1 cellular context compared by ENCODE assay signal in genomic region chr10:97683556-97684357, GRCh38.
TF ChIP-seq lines count a peak whose summit lies in the region.

No MANE protein-coding gene starts in this region.

TF ChIP-seq in HEK293, 187 proteins besides CTCF, POLR2A, EP300 and RAD21 (continued from another document):
- no peak for TF ChIP-seq PRDM10 (tag by site-specific recombination; IDR thresholded peaks at IDR 0.05)
- TF ChIP-seq ZNF645 (tag by site-specific recombination; IDR thresholded peaks at IDR 0.05): no peak
- TF ChIP-seq ZNF366 (tag by site-specific recombination; conservative IDR thresholded peaks at IDR 0.05): peak; percentile 42
- TF ChIP-seq WT1 (tag by site-specific recombination; IDR thresholded peaks at IDR 0.05): 0 out of 2 replicates have a peak, but pooled peaks have one; percentile 11
- TF ChIP-seq ZFP3 (tag by site-specific recombination; IDR thresholded peaks at IDR 0.05; ENCODE audit: low read depth): no peak
- TF ChIP-seq ZNF792 (tag by site-specific recombination; IDR thresholded peaks at IDR 0.05): no peak
- TF ChIP-seq ZNF341 (tag by site-specific recombination; IDR thresholded peaks at IDR 0.05; ENCODE audit: low read depth): peak; percentile 48
- no peak for TF ChIP-seq ZNF48 (tag by site-specific recombination; IDR thresholded peaks at IDR 0.05)
- TF ChIP-seq ZNF138 (tag by site-specific recombination; IDR thresholded peaks at IDR 0.05; ENCODE audit: borderline replicate concordance): no peak
- no peak for TF ChIP-seq ZNF548 (tag by site-specific recombination; IDR thresholded peaks at IDR 0.05)
- no peak for TF ChIP-seq ZNF223 (tag by site-specific recombination; IDR thresholded peaks at IDR 0.05)
- TF ChIP-seq ZFP69B (tag by site-specific recombination; IDR thresholded peaks at IDR 0.05): 0 out of 2 replicates have a peak, but pooled peaks have one; percentile 20
- no peak for TF ChIP-seq ZNF76 (tag by site-specific recombination; IDR thresholded peaks at IDR 0.05; ENCODE audit: borderline replicate concordance, low read depth)
- peak; percentile 36; the same call in 1 of the 2 replicates for TF ChIP-seq ZBTB20 (tag by site-specific recombination; IDR thresholded peaks at IDR 0.05)
- TF ChIP-seq ZNF114 (tag by site-specific recombination; IDR thresholded peaks at IDR 0.05): no peak
- no peak; the same call in none of the 2 replicates for TF ChIP-seq ZNF600 (tag by site-specific recombination; IDR thresholded peaks at IDR 0.05)
- TF ChIP-seq PATZ1 (tag by site-specific recombination; IDR thresholded peaks at IDR 0.05): peak; percentile 8; the same call in 1 of the 2 replicates
- peak; percentile 23; the same call in 1 of the 2 replicates for TF ChIP-seq GLIS1 (tag by site-specific recombination; IDR thresholded peaks at IDR 0.05)
- TF ChIP-seq ZNF155 (tag by site-specific recombination; IDR thresholded peaks at IDR 0.05): no peak
- no peak for TF ChIP-seq PRDM2 (tag by site-specific recombination; IDR thresholded peaks at IDR 0.05; ENCODE audit: borderline replicate concordance)
TF ChIP-seq in HEK293: peak in this region for 9.
